Comparison of ENCODE assay signal across 1 cellular context in the genomic region with DNA sequence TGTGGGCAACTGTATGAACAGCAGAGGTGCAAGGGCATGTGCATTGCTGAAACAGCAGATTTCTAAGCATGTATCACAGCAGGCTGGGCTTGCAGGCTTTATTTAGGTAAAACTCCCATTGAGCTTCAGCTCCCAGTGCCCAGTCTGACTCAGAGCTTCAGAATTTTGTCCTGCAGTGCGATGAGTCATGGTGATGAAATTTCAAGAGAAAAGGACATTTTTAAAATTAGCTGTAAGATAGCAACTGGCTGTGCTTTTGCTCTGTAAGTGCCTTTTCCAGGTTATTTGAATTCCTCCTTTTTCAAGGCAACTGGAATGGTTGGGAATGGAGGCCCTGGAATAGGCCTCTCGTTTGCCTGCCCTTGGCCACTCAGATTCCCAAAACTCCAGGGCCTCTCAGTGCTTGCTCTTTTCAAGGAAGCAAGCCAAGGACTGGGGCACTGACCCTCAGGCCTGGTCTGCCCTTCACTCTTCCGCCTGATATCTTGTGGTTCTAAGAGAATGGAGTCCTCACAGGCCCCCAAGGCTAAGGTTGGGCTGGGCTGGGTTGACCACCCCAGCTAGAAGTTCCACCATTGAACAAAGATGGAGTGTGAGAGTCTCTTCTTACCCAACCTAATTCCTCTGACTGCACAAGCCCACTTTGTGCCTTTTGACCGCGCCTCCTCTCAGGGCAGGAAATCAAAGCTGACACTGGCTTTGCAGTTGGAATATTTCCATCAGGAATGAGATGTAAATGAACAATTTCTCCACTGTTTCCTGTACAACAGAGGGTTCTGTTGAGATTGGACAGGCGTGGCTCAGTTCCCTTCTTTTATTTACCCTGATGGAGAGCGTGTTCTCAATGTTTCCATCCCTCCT.
TF ChIP-seq lines count a peak whose summit lies in the region.

No MANE protein-coding gene starts in this region.

TF ChIP-seq in IMR-90, 13 proteins besides CTCF, POLR2A, EP300 and RAD21 (continued from another document):
- TF ChIP-seq NFE2L2 (IDR thresholded peaks at IDR 0.05; ENCODE audit: low read depth, low read length) (peak; percentile 61; the same call in 1 of the 2 replicates), FOS (IDR thresholded peaks at IDR 0.05; ENCODE audit: low read depth, low read length) (peak; percentile 99), BHLHE40 (IDR thresholded peaks at IDR 0.05; ENCODE audit: low read depth, low read length) (peak; percentile 52; the same call in 1 of the 2 replicates), SMC3 (IDR thresholded peaks at IDR 0.05; ENCODE audit: low read depth, low read length) (no peak)
- TF ChIP-seq, protein P1, sequence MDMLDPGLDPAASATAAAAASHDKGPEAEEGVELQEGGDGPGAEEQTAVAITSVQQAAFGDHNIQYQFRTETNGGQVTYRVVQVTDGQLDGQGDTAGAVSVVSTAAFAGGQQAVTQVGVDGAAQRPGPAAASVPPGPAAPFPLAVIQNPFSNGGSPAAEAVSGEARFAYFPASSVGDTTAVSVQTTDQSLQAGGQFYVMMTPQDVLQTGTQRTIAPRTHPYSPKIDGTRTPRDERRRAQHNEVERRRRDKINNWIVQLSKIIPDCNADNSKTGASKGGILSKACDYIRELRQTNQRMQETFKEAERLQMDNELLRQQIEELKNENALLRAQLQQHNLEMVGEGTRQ (IDR thresholded peaks at IDR 0.05; ENCODE audit: low read depth, low read length) = no peak
